1 cellular context compared by ENCODE assay signal in the genomic region with DNA sequence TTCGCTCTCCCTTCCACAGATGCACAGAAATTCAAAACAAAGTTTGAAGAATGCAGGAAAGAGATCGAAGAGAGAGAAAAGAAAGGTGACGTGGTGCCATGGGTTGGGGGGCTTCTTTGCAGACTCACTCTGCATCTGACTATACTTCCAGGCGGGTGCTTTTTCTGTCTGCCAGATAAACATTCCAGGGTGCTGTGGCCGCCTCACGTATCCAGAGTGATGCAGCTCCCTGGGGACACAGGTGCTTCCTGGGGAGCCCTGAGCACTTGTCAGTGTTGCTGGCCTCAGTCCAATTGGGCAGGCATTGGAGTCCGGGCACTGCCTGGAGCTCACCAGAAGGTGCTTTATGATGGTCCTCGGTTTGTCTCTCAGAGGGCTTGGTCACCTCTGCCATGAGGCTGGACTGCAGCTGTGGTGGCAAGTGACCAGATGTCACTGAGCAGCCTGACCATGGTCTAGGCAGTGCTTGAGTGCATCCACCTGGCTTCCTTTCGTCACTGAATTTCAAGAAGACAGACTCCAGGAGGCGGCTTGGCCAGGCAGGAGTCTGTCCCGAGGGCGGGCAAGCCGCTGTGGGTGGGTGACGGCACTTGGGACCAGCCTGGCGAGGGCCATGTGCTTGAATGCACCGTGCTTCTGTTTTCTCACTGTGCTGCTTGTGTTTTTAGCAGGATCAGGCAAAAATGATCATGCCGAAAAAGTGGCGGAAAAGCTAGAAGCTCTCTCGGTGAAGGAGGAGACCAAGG.
TF ChIP-seq lines count a peak whose summit lies in the region.

No MANE protein-coding gene starts in this region.

TF ChIP-seq in K562, 482 proteins besides CTCF, POLR2A, EP300 and RAD21:
- 0 out of 2 replicates have a peak, but pooled peaks have one; percentile 10 for TF ChIP-seq HDGF (IDR thresholded peaks at IDR 0.05)
- 0 out of 2 replicates have a peak, but pooled peaks have one; percentile 22 for TF ChIP-seq ZNF707 (CRISPR knock-in tag; conservative IDR thresholded peaks at IDR 0.05)
- peak; percentile 18 for TF ChIP-seq POLR2B (IDR thresholded peaks at IDR 0.05; ENCODE audit: low read depth, partially characterized antibody)
- TF ChIP-seq, protein P1, sequence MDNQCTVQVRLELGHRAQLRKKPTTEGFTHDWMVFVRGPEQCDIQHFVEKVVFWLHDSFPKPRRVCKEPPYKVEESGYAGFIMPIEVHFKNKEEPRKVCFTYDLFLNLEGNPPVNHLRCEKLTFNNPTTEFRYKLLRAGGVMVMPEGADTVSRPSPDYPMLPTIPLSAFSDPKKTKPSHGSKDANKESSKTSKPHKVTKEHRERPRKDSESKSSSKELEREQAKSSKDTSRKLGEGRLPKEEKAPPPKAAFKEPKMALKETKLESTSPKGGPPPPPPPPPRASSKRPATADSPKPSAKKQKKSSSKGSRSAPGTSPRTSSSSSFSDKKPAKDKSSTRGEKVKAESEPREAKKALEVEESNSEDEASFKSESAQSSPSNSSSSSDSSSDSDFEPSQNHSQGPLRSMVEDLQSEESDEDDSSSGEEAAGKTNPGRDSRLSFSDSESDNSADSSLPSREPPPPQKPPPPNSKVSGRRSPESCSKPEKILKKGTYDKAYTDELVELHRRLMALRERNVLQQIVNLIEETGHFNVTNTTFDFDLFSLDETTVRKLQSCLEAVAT (IDR thresholded peaks at IDR 0.05), result peak in 1 of 2 experiments; percentile 66; a peak in 2 of 4 replicates
- peak; percentile 28 for TF ChIP-seq KDM5B (IDR thresholded peaks at IDR 0.05; ENCODE audit: insufficient replicate concordance, low read depth, low read length)
- peak; percentile 32; the same call in 1 of the 2 replicates for TF ChIP-seq PML (IDR thresholded peaks at IDR 0.05; ENCODE audit: low read length)
- no peak for TF ChIP-seq FOXK1 (CRISPR knock-in tag; IDR thresholded peaks at IDR 0.05; ENCODE audit: borderline replicate concordance)
- TF ChIP-seq, protein P2, sequence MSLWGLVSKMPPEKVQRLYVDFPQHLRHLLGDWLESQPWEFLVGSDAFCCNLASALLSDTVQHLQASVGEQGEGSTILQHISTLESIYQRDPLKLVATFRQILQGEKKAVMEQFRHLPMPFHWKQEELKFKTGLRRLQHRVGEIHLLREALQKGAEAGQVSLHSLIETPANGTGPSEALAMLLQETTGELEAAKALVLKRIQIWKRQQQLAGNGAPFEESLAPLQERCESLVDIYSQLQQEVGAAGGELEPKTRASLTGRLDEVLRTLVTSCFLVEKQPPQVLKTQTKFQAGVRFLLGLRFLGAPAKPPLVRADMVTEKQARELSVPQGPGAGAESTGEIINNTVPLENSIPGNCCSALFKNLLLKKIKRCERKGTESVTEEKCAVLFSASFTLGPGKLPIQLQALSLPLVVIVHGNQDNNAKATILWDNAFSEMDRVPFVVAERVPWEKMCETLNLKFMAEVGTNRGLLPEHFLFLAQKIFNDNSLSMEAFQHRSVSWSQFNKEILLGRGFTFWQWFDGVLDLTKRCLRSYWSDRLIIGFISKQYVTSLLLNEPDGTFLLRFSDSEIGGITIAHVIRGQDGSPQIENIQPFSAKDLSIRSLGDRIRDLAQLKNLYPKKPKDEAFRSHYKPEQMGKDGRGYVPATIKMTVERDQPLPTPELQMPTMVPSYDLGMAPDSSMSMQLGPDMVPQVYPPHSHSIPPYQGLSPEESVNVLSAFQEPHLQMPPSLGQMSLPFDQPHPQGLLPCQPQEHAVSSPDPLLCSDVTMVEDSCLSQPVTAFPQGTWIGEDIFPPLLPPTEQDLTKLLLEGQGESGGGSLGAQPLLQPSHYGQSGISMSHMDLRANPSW (CRISPR knock-in tag; IDR thresholded peaks at IDR 0.05), result peak; percentile 76; the same call in 1 of the 2 replicates
- TF ChIP-seq ATF7 (IDR thresholded peaks at IDR 0.05), result no peak
- TF ChIP-seq NFIC (IDR thresholded peaks at IDR 0.05), result 0 out of 2 replicates have a peak, but pooled peaks have one; percentile 4
- TF ChIP-seq POLR2AphosphoS5 (IDR thresholded peaks at IDR 0.05; ENCODE audit: control insufficient read depth, insufficient read depth, low read depth, low read length), result peak; percentile 25; the same call in 1 of the 2 replicates
- no peak for TF ChIP-seq SRSF7 (optimal IDR thresholded peaks at IDR 0.05; ENCODE audit: low read depth, low read length)
- peak; percentile 22 for TF ChIP-seq SETDB1 (IDR thresholded peaks at IDR 0.05; ENCODE audit: low read length)
- TF ChIP-seq SUPT5H (IDR thresholded peaks at IDR 0.05), result peak; percentile 50
- TF ChIP-seq ATF1 (CRISPR knock-in tag; IDR thresholded peaks at IDR 0.05), result no peak
- TF ChIP-seq ATF1 (tag; IDR thresholded peaks at IDR 0.05), result no peak
- TF ChIP-seq, protein P3, sequence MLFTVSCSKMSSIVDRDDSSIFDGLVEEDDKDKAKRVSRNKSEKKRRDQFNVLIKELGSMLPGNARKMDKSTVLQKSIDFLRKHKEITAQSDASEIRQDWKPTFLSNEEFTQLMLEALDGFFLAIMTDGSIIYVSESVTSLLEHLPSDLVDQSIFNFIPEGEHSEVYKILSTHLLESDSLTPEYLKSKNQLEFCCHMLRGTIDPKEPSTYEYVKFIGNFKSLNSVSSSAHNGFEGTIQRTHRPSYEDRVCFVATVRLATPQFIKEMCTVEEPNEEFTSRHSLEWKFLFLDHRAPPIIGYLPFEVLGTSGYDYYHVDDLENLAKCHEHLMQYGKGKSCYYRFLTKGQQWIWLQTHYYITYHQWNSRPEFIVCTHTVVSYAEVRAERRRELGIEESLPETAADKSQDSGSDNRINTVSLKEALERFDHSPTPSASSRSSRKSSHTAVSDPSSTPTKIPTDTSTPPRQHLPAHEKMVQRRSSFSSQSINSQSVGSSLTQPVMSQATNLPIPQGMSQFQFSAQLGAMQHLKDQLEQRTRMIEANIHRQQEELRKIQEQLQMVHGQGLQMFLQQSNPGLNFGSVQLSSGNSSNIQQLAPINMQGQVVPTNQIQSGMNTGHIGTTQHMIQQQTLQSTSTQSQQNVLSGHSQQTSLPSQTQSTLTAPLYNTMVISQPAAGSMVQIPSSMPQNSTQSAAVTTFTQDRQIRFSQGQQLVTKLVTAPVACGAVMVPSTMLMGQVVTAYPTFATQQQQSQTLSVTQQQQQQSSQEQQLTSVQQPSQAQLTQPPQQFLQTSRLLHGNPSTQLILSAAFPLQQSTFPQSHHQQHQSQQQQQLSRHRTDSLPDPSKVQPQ (CRISPR knock-in tag; IDR thresholded peaks at IDR 0.05; ENCODE audit: borderline replicate concordance), result no peak
- TF ChIP-seq, protein P4, sequence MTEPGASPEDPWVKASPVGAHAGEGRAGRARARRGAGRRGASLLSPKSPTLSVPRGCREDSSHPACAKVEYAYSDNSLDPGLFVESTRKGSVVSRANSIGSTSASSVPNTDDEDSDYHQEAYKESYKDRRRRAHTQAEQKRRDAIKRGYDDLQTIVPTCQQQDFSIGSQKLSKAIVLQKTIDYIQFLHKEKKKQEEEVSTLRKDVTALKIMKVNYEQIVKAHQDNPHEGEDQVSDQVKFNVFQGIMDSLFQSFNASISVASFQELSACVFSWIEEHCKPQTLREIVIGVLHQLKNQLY (CRISPR knock-in tag; conservative IDR thresholded peaks at IDR 0.05), result 0 out of 4 replicates have a peak, but pooled peaks of 1 of the 2 experiments have one; percentile 55
- 0 out of 2 replicates have a peak, but pooled peaks have one; percentile 36 for TF ChIP-seq ESRRB (CRISPR knock-in tag; IDR thresholded peaks at IDR 0.05; ENCODE audit: borderline replicate concordance)
- 0 out of 2 replicates have a peak, but pooled peaks have one; percentile 14 for TF ChIP-seq RHOXF2B (CRISPR knock-in tag; conservative IDR thresholded peaks at IDR 0.05)
- TF ChIP-seq, protein P5, sequence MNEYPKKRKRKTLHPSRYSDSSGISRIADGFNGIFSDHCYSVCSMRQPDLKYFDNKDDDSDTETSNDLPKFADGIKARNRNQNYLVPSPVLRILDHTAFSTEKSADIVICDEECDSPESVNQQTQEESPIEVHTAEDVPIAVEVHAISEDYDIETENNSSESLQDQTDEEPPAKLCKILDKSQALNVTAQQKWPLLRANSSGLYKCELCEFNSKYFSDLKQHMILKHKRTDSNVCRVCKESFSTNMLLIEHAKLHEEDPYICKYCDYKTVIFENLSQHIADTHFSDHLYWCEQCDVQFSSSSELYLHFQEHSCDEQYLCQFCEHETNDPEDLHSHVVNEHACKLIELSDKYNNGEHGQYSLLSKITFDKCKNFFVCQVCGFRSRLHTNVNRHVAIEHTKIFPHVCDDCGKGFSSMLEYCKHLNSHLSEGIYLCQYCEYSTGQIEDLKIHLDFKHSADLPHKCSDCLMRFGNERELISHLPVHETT (CRISPR knock-in tag; conservative IDR thresholded peaks at IDR 0.05 in 1 of 2, IDR thresholded peaks at IDR 0.05 in 1 of 2), result 0 out of 4 replicates have a peak, but pooled peaks of 1 of the 2 experiments have one; percentile 33
